In the genomic region with DNA sequence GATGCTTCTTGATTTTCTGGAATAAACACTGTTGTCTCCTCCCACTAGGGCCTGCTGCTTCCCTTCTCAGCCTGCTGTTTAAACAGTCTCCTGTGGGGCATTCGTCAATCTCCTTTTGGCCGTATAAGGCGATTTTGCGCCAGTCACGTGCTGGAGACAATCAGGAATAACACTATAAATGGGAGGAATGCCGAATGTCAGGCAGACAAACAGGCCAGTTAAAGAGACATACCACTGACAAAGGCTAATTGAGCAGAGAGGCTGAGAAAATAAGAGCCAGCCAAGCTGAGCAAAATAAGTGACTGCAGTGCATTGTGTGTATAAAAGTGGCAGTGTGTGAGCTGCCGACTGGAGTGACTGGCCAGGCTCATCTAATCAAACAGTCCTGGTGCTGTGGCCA, we compare ENCODE assay signal across 9 cellular contexts. TPM values are rescaled to one million over a fixed set of nuclear protein-coding genes. Genes with fewer than 3 reads are reported as not detected.
A peak's percentile ranks its signal among the peaks of the same experiment; 100 is the strongest.
DNase-seq lines count a peak whose midpoint lies in the region; ATAC-seq, FAIRE-seq and TF ChIP-seq lines count a peak whose summit lies in the region.
"Had no signal": no experiment of that assay in that cellular context is flagged by ENCODE, and none has a peak within 500 bp of the region (broad histone marks: within the 10 kb centered on the region; RNA-seq: fewer than 3 reads in every experiment).

No MANE protein-coding gene starts in this region.

- H3K9ac ChIP-seq in neural progenitor cell: no peak overlapping the region

- DNase-seq in NCI-H187 (lab: John Stamatoyannopoulos, UW) (peak; percentile 27), NCI-H187 treated with DMSO at 0.1 percent for 48 hours (lab: John Stamatoyannopoulos, UW) (no peak), SHP77 treated with DMSO at 0.1 percent for 48 hours (lab: John Stamatoyannopoulos, UW) (peak; percentile 56), neural progenitor cell (ENCODE audit: low spot score) (peak; percentile 89), GM12892 (ENCODE audit: insufficient read length) (no peak)

- peaks cover 0 to 31% (median 10%) of the 10 kb centered on the region in 3 donors for H3K4me1 ChIP-seq in gastroesophageal sphincter
- H3K4me1 ChIP-seq in neural progenitor cell: peaks cover 24% of the 10 kb centered on the region

- H3F3A ChIP-seq in neural progenitor cell (ENCODE audit: low read depth): peaks cover 28% of the 10 kb centered on the region

- H4K20me1 ChIP-seq in neural progenitor cell (ENCODE audit: low read depth): no peaks in the 10 kb centered on the region

- FAIRE-seq in GM12892 (lab: Jason Lieb, UNC): no peak

- H3K4me2 ChIP-seq in neural progenitor cell: peak overlapping the region; percentile 47

- H3K27ac Mint-ChIP-seq in neural progenitor cell: peak overlapping the region; percentile 95

- TF ChIP-seq EP300 in gastroesophageal sphincter (IDR thresholded peaks at IDR 0.05): no peak

- H3K79me2 ChIP-seq in neural progenitor cell (ENCODE audit: low read depth): no peaks in the 10 kb centered on the region

- H3K9me3 ChIP-seq in gastroesophageal sphincter: no peaks in the 10 kb centered on the region
- H3K9me3 ChIP-seq in neural progenitor cell (ENCODE audit: low read depth): no peaks in the 10 kb centered on the region

- peaks cover 0 to 16% of the 10 kb centered on the region in 2 donors for H3K36me3 ChIP-seq in gastroesophageal sphincter
- H3K36me3 ChIP-seq in neural progenitor cell: no peaks in the 10 kb centered on the region

- H3K4me1 Mint-ChIP-seq in neural progenitor cell: peaks cover 16% of the 10 kb centered on the region

- peak overlapping the region; percentile 66 for H3K4me3 Mint-ChIP-seq in neural progenitor cell

- peak overlapping the region in 3 of 4 donors; percentile 62 to 77 (median 65) for H3K27ac ChIP-seq in gastroesophageal sphincter
- H3K27ac ChIP-seq in neural progenitor cell: peak overlapping the region; percentile 86
- H3K27ac ChIP-seq: 22Rv1 had no signal

- TF ChIP-seq CTCF in gastroesophageal sphincter (IDR thresholded peaks at IDR 0.05): peak in 1 of 4 experiments; percentile 27
- no peak for TF ChIP-seq CTCF in neural progenitor cell (IDR thresholded peaks at IDR 0.05)

- TF ChIP-seq POLR2A in gastroesophageal sphincter (IDR thresholded peaks at IDR 0.05) (no peak), GM18505 (IDR thresholded peaks at IDR 0.05; ENCODE audit: borderline replicate concordance, extremely low read depth, insufficient read depth, insufficient read length) (no peak), GM12892 (IDR thresholded peaks at IDR 0.05; ENCODE audit: low read depth, low read length) (no peak)

- no peaks in the 10 kb centered on the region for H3K27me3 ChIP-seq in gastroesophageal sphincter
- no peaks in the 10 kb centered on the region for H3K27me3 ChIP-seq in neural progenitor cell

- H3K4me3 ChIP-seq in gastroesophageal sphincter: no peak overlapping the region
- H3K4me3 ChIP-seq in neural progenitor cell: no peak overlapping the region

- H3K9me3 Mint-ChIP-seq in neural progenitor cell: no peaks in the 10 kb centered on the region

- ATAC-seq in gastroesophageal sphincter (peak; percentile 57), HG03108 (IDR thresholded peaks at IDR 0.05; ENCODE audit: unreplicated experiment) (no peak), GM18505 (IDR thresholded peaks at IDR 0.05; ENCODE audit: unreplicated experiment) (no peak)

- H2AFZ ChIP-seq in neural progenitor cell (replicated peaks): no peak overlapping the region

- 11 to 21% methylated on average over 6 to 7 of the region's 7 CpGs for WGBS in gastroesophageal sphincter (ENCODE audit: low coverage in 1 of 2), 2 donors

- no peaks in the 10 kb centered on the region for H3K36me3 Mint-ChIP-seq in neural progenitor cell

- H3K27me3 Mint-ChIP-seq in neural progenitor cell (ENCODE audit: insufficient read depth, low read depth): no peaks in the 10 kb centered on the region

RNA-seq across cellular contexts. Expression of gene DMAC2L, which starts 23.3 kb away (rescaled TPM):
- total RNA-seq in gastroesophageal sphincter (10 to 100 TPM; 21.1 to 28.3 (median 22.1) TPM), neural progenitor cell (ENCODE audit: low replicate concordance) (17.1 and 17.6 TPM in 2 replicates)
- polyA plus RNA-seq in GM12892 (2012; ENCODE audit: missing spikeins): 16.8 TPM

RNA-seq across cellular contexts. Expression of gene L2HGDH, which starts 23.4 kb away (rescaled TPM):
- total RNA-seq in gastroesophageal sphincter (10 to 100 TPM in 1 of 4 donors, 1 to 10 TPM in 3; 3.4 to 10.2 (median 7.0) TPM), neural progenitor cell (ENCODE audit: low replicate concordance) (13.6 and 14.0 TPM in 2 replicates)
- 9.9 TPM for polyA plus RNA-seq in GM12892 (2012; ENCODE audit: missing spikeins)

Comparison
In these comparisons a context has a peak if more than half of its experiments do, and no peak if none do; other contexts are left out.
1. DNase-seq: peak in NCI-H187 (2 of 2), SHP77 treated with DMSO at 0.1 percent for 48 hours (single experiment) and neural progenitor cell (single experiment); none in NCI-H187 treated with DMSO at 0.1 percent for 48 hours (single experiment) and GM12892 (single experiment).